8 cellular contexts compared by ENCODE assay signal in genomic region chr6:55276745-55277627, GRCh38. TPM values are rescaled to one million over a fixed set of nuclear protein-coding genes. Genes with fewer than 3 reads are reported as not detected.
A peak's percentile ranks its signal among the peaks of the same experiment; 100 is the strongest.
DNase-seq lines count a peak whose midpoint lies in the region; ATAC-seq, FAIRE-seq and TF ChIP-seq lines count a peak whose summit lies in the region.

No MANE protein-coding gene starts in this region.

- TF ChIP-seq POLR2A in A549 (IDR thresholded peaks at IDR 0.05; ENCODE audit: low read length) (no peak), GM12892 (IDR thresholded peaks at IDR 0.05; ENCODE audit: low read depth, low read length) (no peak), breast epithelium (IDR thresholded peaks at IDR 0.05) (no peak)

- H3K4me2 ChIP-seq in A549, result peak overlapping the region; percentile 58

- peak; percentile 68 to 73 for TF ChIP-seq RAD21 in A549 (conservative IDR thresholded peaks at IDR 0.05 in 1 of 2, IDR thresholded peaks at IDR 0.05 in 1 of 2)

- H3K9me3 ChIP-seq in A549, result no peaks in the 10 kb centered on the region
- no peaks in the 10 kb centered on the region for H3K9me3 ChIP-seq in breast epithelium
- H3K9me3 ChIP-seq in CD4-positive, alpha-beta T cell (ENCODE audit: control insufficient read depth, low read length), result no peaks in the 10 kb centered on the region

- H3K36me3 ChIP-seq in breast epithelium, result no peaks in the 10 kb centered on the region

- 29% methylated on average over 15 of the region's 15 CpGs for WGBS in A549 (ENCODE audit: missing lambda C conversion rate)

- H3K4me1 ChIP-seq in A549 (no peaks in the 10 kb centered on the region), breast epithelium (no peaks in the 10 kb centered on the region)

- H3K4me3 ChIP-seq in A549 (no peak overlapping the region), breast epithelium (no peak overlapping the region)

- FAIRE-seq in A549 (lab: Jason Lieb, UNC) (no peak), GM12892 (lab: Jason Lieb, UNC) (peak; percentile 70)

- H3K4me3 Mint-ChIP-seq in CD4-positive, alpha-beta T cell, result no peak overlapping the region
- no peak overlapping the region for H3K4me3 Mint-ChIP-seq in T-helper 2 cell treated with Interferon-gamma antibody and Interleukin-4, amounts not matched to agents 5 μg/mL and 100 μg/mL, for 36 hours

- TF ChIP-seq EP300 in A549 (IDR thresholded peaks at IDR 0.05), result no peak

- H3K27me3 Mint-ChIP-seq in CD4-positive, alpha-beta T cell, result no peaks in the 10 kb centered on the region
- no peaks in the 10 kb centered on the region for H3K27me3 Mint-ChIP-seq in T-helper 2 cell treated with Interferon-gamma antibody and Interleukin-4, amounts not matched to agents 5 μg/mL and 100 μg/mL, for 36 hours (ENCODE audit: low read depth)

- intact Hi-C loops in breast epithelium (cut with DNase I; ENCODE audit: low total_unique reads) (no loop called here), left colon (cut with DNase I, micrococcal nuclease) (no loop called here)
- intact Hi-C loops in CD4-positive, alpha-beta T cell (cut with DNase I, micrococcal nuclease), result no loop called here

- POLR2A ChIA-PET in A549 (lab: Yijun Ruan, JAX), result no interaction called here
- POLR2A ChIA-PET in CD4-positive, alpha-beta T cell (lab: Charles Lee), result no interaction called here

- H3K27ac ChIP-seq in A549, result no peak overlapping the region
- no peak overlapping the region for H3K27ac ChIP-seq in breast epithelium
- H3K27ac ChIP-seq in CD4-positive, alpha-beta T cell (ENCODE audit: low read depth, low read length), result no peak overlapping the region

- no peaks in the 10 kb centered on the region for H3K4me1 Mint-ChIP-seq in CD4-positive, alpha-beta T cell (ENCODE audit: low read depth)
- no peaks in the 10 kb centered on the region for H3K4me1 Mint-ChIP-seq in T-helper 2 cell treated with Interferon-gamma antibody and Interleukin-4, amounts not matched to agents 5 μg/mL and 100 μg/mL, for 36 hours (ENCODE audit: low read depth)

- H3K27me3 ChIP-seq in breast epithelium, result no peaks in the 10 kb centered on the region
- no peaks in the 10 kb centered on the region for H3K27me3 ChIP-seq in CD4-positive, alpha-beta T cell (ENCODE audit: control insufficient read depth, insufficient read depth, low read length)

- CTCF ChIA-PET in A549 (lab: Yijun Ruan, JAX), result interaction anchor here (0.7 to 2.0 kb wide), 23 partner anchors 10 to 1296 kb away, joined by 3 to 12 read pairs (median 4); no protein-coding TSS in a partner anchor
- CTCF ChIA-PET in CD4-positive, alpha-beta T cell (lab: Charles Lee), result no interaction called here

- H3K27ac Mint-ChIP-seq in CD4-positive, alpha-beta T cell, result no peak overlapping the region
- H3K27ac Mint-ChIP-seq in T-helper 2 cell treated with Interferon-gamma antibody and Interleukin-4, amounts not matched to agents 5 μg/mL and 100 μg/mL, for 36 hours, result no peak overlapping the region

- peaks cover 8% of the 10 kb centered on the region for H3K9me3 Mint-ChIP-seq in CD4-positive, alpha-beta T cell
- no peaks in the 10 kb centered on the region for H3K9me3 Mint-ChIP-seq in T-helper 2 cell treated with Interferon-gamma antibody and Interleukin-4, amounts not matched to agents 5 μg/mL and 100 μg/mL, for 36 hours

- peak; percentile 15 to 74 for DNase-seq in A549 (ENCODE audit: low read depth in 1 of 2, low spot score in 1 of 2)
- DNase-seq in GM12892 (ENCODE audit: insufficient read length), result no peak
- DNase-seq in NCI-H774 (lab: John Stamatoyannopoulos, UW), result peak; percentile 48
- no peak for DNase-seq in breast epithelium (ENCODE audit: low spot score in 2 of 2)
- DNase-seq in left colon, result no peak
- no peak for DNase-seq in CD4-positive, alpha-beta T cell
- no peak for DNase-seq in T-helper 2 cell treated with Interferon-gamma antibody and Interleukin-4, amounts not matched to agents 5 μg/mL and 100 μg/mL, for 36 hours (ENCODE audit: low spot score)

- TF ChIP-seq CTCF in A549 (IDR thresholded peaks at IDR 0.05) (peak; percentile 63), breast epithelium (IDR thresholded peaks at IDR 0.05) (peak in 2 of 3 donors; percentile 35 to 57)
- TF ChIP-seq CTCF in CD4-positive, alpha-beta T cell (IDR thresholded peaks at IDR 0.05), result no peak

- no peaks in the 10 kb centered on the region for H3K36me3 Mint-ChIP-seq in CD4-positive, alpha-beta T cell (ENCODE audit: low read depth)
- no peaks in the 10 kb centered on the region for H3K36me3 Mint-ChIP-seq in T-helper 2 cell treated with Interferon-gamma antibody and Interleukin-4, amounts not matched to agents 5 μg/mL and 100 μg/mL, for 36 hours (ENCODE audit: low read depth)

- ATAC-seq in A549 (peak in 1 of 2 experiments; percentile 61; a peak in 2 of 6 replicates), HG03565 (IDR thresholded peaks at IDR 0.05; ENCODE audit: unreplicated experiment) (peak; percentile 63), left colon (peak; percentile 64)
- ATAC-seq in CD4-positive, alpha-beta T cell (ENCODE audit: poor library complexity), result no peak

TF ChIP-seq in A549, 52 proteins besides CTCF, POLR2A, EP300 and RAD21:
- TF ChIP-seq SMC3 (IDR thresholded peaks at IDR 0.05) (peak; percentile 52), MYC (IDR thresholded peaks at IDR 0.05; ENCODE audit: borderline replicate concordance, low read length) (no peak)

RNA-seq across cellular contexts. Expression of gene GFRAL, which starts 50.3 kb away (rescaled TPM):
- polyA plus RNA-seq in A549 (2011; rRNA removed) (not detected in 2 replicates), A549 (2017; fragmentation: RNase III; extraction: RNeasy Plus Mini Kit Qiagen cat#74134 plus additional on column Dnase treatment) (not detected in 3 replicates)
- polyA plus RNA-seq in A549 (2012; cell fraction: cytosol; rRNA removed), result not detected in 2 replicates
- polyA plus RNA-seq in A549 (2012; cell fraction: nucleus; rRNA removed), result not detected in 2 replicates
- polyA minus RNA-seq in A549 (2011; rRNA and poly(A)+ RNA removed), result not detected in 2 replicates
- polyA plus RNA-seq in GM12892 (2012; ENCODE audit: missing spikeins), result not detected
- total RNA-seq in breast epithelium (not detected), left colon (not detected)
- not detected for total RNA-seq in CD4-positive, alpha-beta T cell

Comparison
In these comparisons a context has a peak if more than half of its experiments do, and no peak if none do; other contexts are left out.
1. DNase-seq: peak in A549 (2 of 2) and NCI-H774 (single experiment); none in GM12892 (single experiment), breast epithelium (0 of 2), left colon (0 of 2), CD4-positive, alpha-beta T cell (0 of 10) and T-helper 2 cell treated with Interferon-gamma antibody and Interleukin-4, amounts not matched to agents 5 μg/mL and 100 μg/mL, for 36 hours (single experiment).